In the genomic region with DNA sequence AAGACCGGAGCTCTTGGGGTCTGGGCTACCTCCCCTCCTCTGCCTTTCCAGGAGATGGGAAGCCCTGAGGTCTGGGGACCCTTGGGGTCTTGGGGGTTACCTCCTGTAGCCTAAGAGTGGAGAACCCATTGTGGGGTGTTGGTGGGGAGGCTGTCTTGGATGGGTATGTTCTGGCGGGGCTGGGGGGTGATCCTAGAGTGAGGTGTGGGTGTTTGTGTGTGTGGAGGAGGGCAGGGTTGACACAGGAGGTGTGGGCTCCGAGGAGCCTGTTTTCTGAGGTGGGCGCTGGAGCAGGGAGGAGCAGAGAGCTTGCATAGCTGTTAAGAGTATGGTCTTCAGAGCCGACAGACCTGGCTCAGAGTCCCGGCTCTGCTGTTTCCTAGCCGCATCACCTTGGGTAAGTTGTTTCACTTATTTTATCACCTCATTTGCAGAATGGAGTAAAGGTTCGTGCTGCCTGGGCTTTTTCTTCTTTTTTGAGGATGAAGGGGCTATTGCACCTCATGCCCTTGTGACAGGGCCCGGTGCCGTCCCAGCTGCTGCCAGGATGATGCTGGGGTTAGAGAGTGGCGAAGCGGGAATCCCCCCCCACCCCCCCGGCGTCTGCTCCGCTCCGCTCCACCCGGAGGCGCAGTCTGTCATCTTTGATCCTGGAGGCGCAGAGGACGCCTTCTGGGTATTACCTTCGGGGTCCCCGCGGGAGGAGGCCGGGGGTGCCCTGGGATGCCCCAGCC, we compare ENCODE assay signal across 8 cellular contexts. TPM values are rescaled to one million over a fixed set of nuclear protein-coding genes. Genes with fewer than 3 reads are reported as not detected.
DNase-seq lines count a peak whose midpoint lies in the region; ATAC-seq and TF ChIP-seq lines count a peak whose summit lies in the region.

No MANE protein-coding gene starts in this region.

- H3K4ac ChIP-seq in IMR-90 (ENCODE audit: low read depth, low read length): no peak overlapping the region

- H2BK15ac ChIP-seq in IMR-90 (ENCODE audit: low read depth, low read length): no peak overlapping the region

- H3K4me1 ChIP-seq in IMR-90 (ENCODE audit: control insufficient read depth, insufficient read depth, low read length) (peaks cover 30% of the 10 kb centered on the region), parathyroid adenoma (peaks cover 9% of the 10 kb centered on the region)
- H3K4me1 ChIP-seq in effector memory CD4-positive, alpha-beta T cell (ENCODE audit: control insufficient read depth, insufficient read depth, low read length, poor library complexity, severe bottlenecking): peaks cover 17% of the 10 kb centered on the region

- H4K20me1 ChIP-seq in IMR-90 (ENCODE audit: insufficient read depth, low read length): peaks cover 84% of the 10 kb centered on the region

- peaks cover 37 to 90% of the 10 kb centered on the region in 2 experiments; a peak in 3 of 4 replicates for H3K79me1 ChIP-seq in IMR-90 (ENCODE audit: low read depth in 1 of 2, low read length in 2 of 2)

- H4K8ac ChIP-seq in IMR-90 (ENCODE audit: low read depth in 2 of 2, low read length in 2 of 2): no peak overlapping the region

- peak; percentile 23 for TF ChIP-seq CTCF in GM06990 (IDR thresholded peaks at IDR 0.05; ENCODE audit: insufficient read depth, low read length, poor library complexity, severe bottlenecking)
- TF ChIP-seq CTCF in IMR-90 (conservative IDR thresholded peaks at IDR 0.05; ENCODE audit: low read depth, low read length): no peak
- TF ChIP-seq CTCF in parathyroid adenoma (IDR thresholded peaks at IDR 0.05): no peak

- no peak overlapping the region for H2AK9ac ChIP-seq in IMR-90 (replicated peaks; ENCODE audit: low read depth, low read length, poor library complexity)

- H3K23ac ChIP-seq in IMR-90 (ENCODE audit: low read depth, low read length): no peak overlapping the region

- H4K91ac ChIP-seq in IMR-90 (ENCODE audit: insufficient read depth, low read depth, low read length): no peak overlapping the region

- ATAC-seq in GM21447 (IDR thresholded peaks at IDR 0.05; ENCODE audit: unreplicated experiment) (peak; percentile 51), IMR-90 (ENCODE audit: low read depth) (peak; percentile 18), GM21381 (IDR thresholded peaks at IDR 0.05; ENCODE audit: unreplicated experiment) (no peak)

- no peak overlapping the region for H2AK5ac ChIP-seq in IMR-90 (ENCODE audit: low read depth, low read length)

- peaks cover 40% of the 10 kb centered on the region for H3K9me1 ChIP-seq in IMR-90 (ENCODE audit: insufficient read depth, low read length)

- CTCF ChIA-PET in IMR-90 (lab: Yijun Ruan, JAX): interaction anchor here (1.4 kb wide), 1 partner anchor 14 kb away, joined by 3 read pairs; no protein-coding TSS in a partner anchor

- DNase-seq in GM06990 (ENCODE audit: extremely low read depth, insufficient read length): no peak
- no peak for DNase-seq in IMR-90
- peak in 1 of 3 donors; percentile 65 for DNase-seq in effector memory CD4-positive, alpha-beta T cell
- no peak for DNase-seq in pons (ENCODE audit: low spot score)
- no peak for DNase-seq in activated gamma-delta T cell (lab: John Stamatoyannopoulos, UW)

- H3K4me3 ChIP-seq in GM06990 (replicated peaks; ENCODE audit: low read depth, low read length): peak overlapping the region; percentile 60
- H3K4me3 ChIP-seq in IMR-90 (ENCODE audit: insufficient read depth, low read depth, low read length): peak overlapping the region; percentile 68
- peak overlapping the region; percentile 51 for H3K4me3 ChIP-seq in effector memory CD4-positive, alpha-beta T cell (ENCODE audit: insufficient read depth, low read depth, low read length, poor library complexity, severe bottlenecking)
- H3K4me3 ChIP-seq in parathyroid adenoma (ENCODE audit: low read depth, low read length): no peak overlapping the region

- H3K18ac ChIP-seq in IMR-90 (ENCODE audit: low read depth, low read length): no peak overlapping the region

- POLR2A ChIA-PET in IMR-90 (lab: Charles Lee; ENCODE audit: unreplicated experiment): no interaction called here

- H2BK120ac ChIP-seq in IMR-90 (ENCODE audit: low read depth, low read length): no peak overlapping the region

- H3K36me3 ChIP-seq in GM06990 (ENCODE audit: control insufficient read depth, insufficient read depth, low read length): peaks cover 28% of the 10 kb centered on the region
- H3K36me3 ChIP-seq in IMR-90 (ENCODE audit: control insufficient read depth, insufficient read depth, low read length): peaks cover 3% of the 10 kb centered on the region; the same call in 1 of the 2 replicates
- H3K36me3 ChIP-seq in effector memory CD4-positive, alpha-beta T cell (ENCODE audit: control insufficient read depth, insufficient read depth, low read length): no peaks in the 10 kb centered on the region
- no peaks in the 10 kb centered on the region for H3K36me3 ChIP-seq in parathyroid adenoma (ENCODE audit: control insufficient read depth, insufficient read depth, low read length)

- TF ChIP-seq RAD21 in IMR-90 (IDR thresholded peaks at IDR 0.05; ENCODE audit: low read length): 0 out of 2 replicates have a peak, but pooled peaks have one; percentile 3

- H2AFZ ChIP-seq in IMR-90 (replicated peaks; ENCODE audit: low read length, poor library complexity): peak overlapping the region; percentile 85
- H2AFZ ChIP-seq in parathyroid adenoma: peak overlapping the region; percentile 72

- WGBS in IMR-90 (ENCODE audit: extremely low coverage in 2 of 2, insufficient read length in 1 of 2), 2 experiments: 21% methylated on average over 6 of the region's 24 CpGs; no CpG with 5 or more reads in 1 of the 2 experiments

- H2BK5ac ChIP-seq in IMR-90 (ENCODE audit: low read depth, low read length, poor library complexity, severe bottlenecking): no peak overlapping the region

- H3K4me2 ChIP-seq in IMR-90 (ENCODE audit: low read depth, low read length): peak overlapping the region; percentile 80
- H3K4me2 ChIP-seq in parathyroid adenoma (ENCODE audit: low read length): peak overlapping the region; percentile 43

- H3K27ac ChIP-seq in IMR-90 (ENCODE audit: insufficient read depth, low read length): no peak overlapping the region
- H3K27ac ChIP-seq in effector memory CD4-positive, alpha-beta T cell (ENCODE audit: insufficient read depth, low read length, poor library complexity, severe bottlenecking): peak overlapping the region; percentile 62
- no peak overlapping the region for H3K27ac ChIP-seq in parathyroid adenoma

- dilution Hi-C loops in IMR-90 (cut with HindIII; ENCODE audit: low sequenced_read_pairs, unreplicated experiment): no loop called here

- H3K79me2 ChIP-seq in parathyroid adenoma: peaks cover 26% of the 10 kb centered on the region

- no peak for TF ChIP-seq POLR2A in IMR-90 (IDR thresholded peaks at IDR 0.05; ENCODE audit: low read depth, low read length)

- H3K9ac ChIP-seq in IMR-90 (ENCODE audit: low read depth, low read length): no peak overlapping the region
- no peak overlapping the region for H3K9ac ChIP-seq in parathyroid adenoma

- no peak overlapping the region for H3K14ac ChIP-seq in IMR-90 (replicated peaks; ENCODE audit: low read depth, low read length)

- no peak overlapping the region for H3K56ac ChIP-seq in IMR-90 (ENCODE audit: extremely low read depth, insufficient read depth, low read length)

- in situ Hi-C loops in IMR-90 (cut with MboI; ENCODE audit: low sequenced_read_pairs): no loop called here

- H2BK20ac ChIP-seq in IMR-90 (ENCODE audit: low read depth, low read length): no peak overlapping the region

- no TSS peak for BruUV-seq in IMR-90 (replicated peaks; lab: Mats Ljungman, UMichigan)

- intact Hi-C loops in IMR-90 (cut with micrococcal nuclease): loop anchor here (5.0 kb wide), 1 partner anchor 75 kb away; a partner anchor contains a TSS

- no peak overlapping the region for H4K5ac ChIP-seq in IMR-90 (ENCODE audit: low read depth, low read length)

- H3K27me3 ChIP-seq in GM06990 (replicated peaks; ENCODE audit: control insufficient read depth, insufficient read depth, low read length) (no peaks in the 10 kb centered on the region), IMR-90 (ENCODE audit: control insufficient read depth, insufficient read depth, low read length) (no peaks in the 10 kb centered on the region), parathyroid adenoma (ENCODE audit: control insufficient read depth, insufficient read depth, low read length) (no peaks in the 10 kb centered on the region)
- H3K27me3 ChIP-seq in effector memory CD4-positive, alpha-beta T cell (replicated peaks; ENCODE audit: control insufficient read depth, insufficient read depth, low read length, poor library complexity, severe bottlenecking): no peaks in the 10 kb centered on the region

- H3K9me3 ChIP-seq in IMR-90 (ENCODE audit: control insufficient read depth, insufficient read depth, low read length) (no peaks in the 10 kb centered on the region), parathyroid adenoma (ENCODE audit: control insufficient read depth, low read length) (no peaks in the 10 kb centered on the region)
- no peaks in the 10 kb centered on the region for H3K9me3 ChIP-seq in effector memory CD4-positive, alpha-beta T cell (ENCODE audit: control insufficient read depth, low read length)

TF ChIP-seq in IMR-90, 13 proteins besides CTCF, POLR2A, EP300 and RAD21:
- TF ChIP-seq SMC3 (IDR thresholded peaks at IDR 0.05; ENCODE audit: low read depth, low read length): no peak
- no peak for TF ChIP-seq NFE2L2 (IDR thresholded peaks at IDR 0.05; ENCODE audit: low read depth, low read length)
- TF ChIP-seq, protein P1, sequence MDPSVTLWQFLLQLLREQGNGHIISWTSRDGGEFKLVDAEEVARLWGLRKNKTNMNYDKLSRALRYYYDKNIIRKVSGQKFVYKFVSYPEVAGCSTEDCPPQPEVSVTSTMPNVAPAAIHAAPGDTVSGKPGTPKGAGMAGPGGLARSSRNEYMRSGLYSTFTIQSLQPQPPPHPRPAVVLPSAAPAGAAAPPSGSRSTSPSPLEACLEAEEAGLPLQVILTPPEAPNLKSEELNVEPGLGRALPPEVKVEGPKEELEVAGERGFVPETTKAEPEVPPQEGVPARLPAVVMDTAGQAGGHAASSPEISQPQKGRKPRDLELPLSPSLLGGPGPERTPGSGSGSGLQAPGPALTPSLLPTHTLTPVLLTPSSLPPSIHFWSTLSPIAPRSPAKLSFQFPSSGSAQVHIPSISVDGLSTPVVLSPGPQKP (IDR thresholded peaks at IDR 0.05; ENCODE audit: borderline replicate concordance, low read depth, low read length): no peak
- TF ChIP-seq BHLHE40 (IDR thresholded peaks at IDR 0.05; ENCODE audit: low read depth, low read length): no peak
TF ChIP-seq in IMR-90: peak in this region for 0.

RNA-seq across cellular contexts. Expression of a gene that starts 17.2 kb away (rescaled TPM):
- 1.6 and 1.7 TPM in 2 replicates for total RNA-seq in IMR-90 (2012; rRNA removed)
- polyA plus RNA-seq in IMR-90 (2012; rRNA removed): 1.8 TPM in 2 replicates
- 0.75 and 1.2 TPM in 2 replicates for polyA plus RNA-seq in IMR-90 (2012; cell fraction: cytosol; rRNA removed)
- polyA plus RNA-seq in IMR-90 (2012; cell fraction: nucleus; rRNA removed; ENCODE audit: low replicate concordance): 5.9 and 7.2 TPM in 2 replicates
